Comparison of ENCODE assay signal across 16 cellular contexts in the genomic region with DNA sequence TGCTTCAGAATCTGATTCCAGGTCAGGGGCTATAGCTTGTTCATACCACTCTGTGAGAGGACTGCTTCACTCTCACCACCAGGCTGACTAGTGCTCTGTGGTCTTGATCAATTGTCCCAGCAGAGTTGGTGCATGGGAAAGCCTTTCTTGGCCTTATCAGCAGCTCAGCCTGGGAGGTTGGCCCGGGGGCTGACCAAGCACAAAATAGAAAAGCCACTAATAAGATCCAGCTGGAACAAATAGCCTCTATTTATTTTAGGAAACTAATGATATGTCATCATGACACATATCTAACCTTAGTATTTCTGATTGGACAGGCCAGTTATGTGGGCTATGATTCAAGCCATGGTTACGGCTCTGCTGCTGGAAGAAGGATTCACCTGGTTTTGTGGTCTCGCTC.
DNase-seq lines count a peak whose midpoint lies in the region; ATAC-seq, FAIRE-seq and TF ChIP-seq lines count a peak whose summit lies in the region.
"Had no signal": no experiment of that assay in that cellular context is flagged by ENCODE, and none has a peak within 500 bp of the region (broad histone marks: within the 10 kb centered on the region; RNA-seq: fewer than 3 reads in every experiment).

No MANE protein-coding gene starts in this region.

- no peak overlapping the region for H3K18ac ChIP-seq in mesendoderm (ENCODE audit: low read length)

- no peak overlapping the region for H3K23ac ChIP-seq in mesendoderm (ENCODE audit: low read length)

- H4K8ac ChIP-seq in mesendoderm (ENCODE audit: low read depth, low read length) = no peak overlapping the region

- FAIRE-seq in endometrium (lab: Jason Lieb, UNC) = peak; percentile 57
- FAIRE-seq: GM12878 had no signal

- no peak overlapping the region for H2BK15ac ChIP-seq in mesendoderm (replicated peaks; ENCODE audit: low read depth)

- peaks cover 12% of the 10 kb centered on the region for H3K27me3 Mint-ChIP-seq in activated T-helper 17 cell treated with anti-CD3 and anti-CD28 coated beads, Interleukin-2, amount 50 U/mL, for 72 hours

- H3K4me3 Mint-ChIP-seq in activated T-helper 17 cell treated with anti-CD3 and anti-CD28 coated beads, Interleukin-2, amount 50 U/mL, for 72 hours = no peak overlapping the region
- H3K4me3 Mint-ChIP-seq: CD8-positive, alpha-beta T cell had no signal

- H2BK120ac ChIP-seq in mesendoderm (ENCODE audit: low read depth, low read length) = no peak overlapping the region

- no peak overlapping the region for H3K4me3 ChIP-seq in BJ (ENCODE audit: low read depth, low read length)
- H3K4me3 ChIP-seq in PC-3 (ENCODE audit: low read length) = no peak overlapping the region
- H3K4me3 ChIP-seq in mesendoderm (ENCODE audit: low read length) = no peak overlapping the region
- H3K4me3 ChIP-seq: GM12878, right lobe of liver had no signal

- no peaks in the 10 kb centered on the region for H3K9me2 ChIP-seq in PC-3 (replicated peaks; ENCODE audit: low read length)

- DNase-seq in BJ (ENCODE audit: low read depth) (peak; percentile 69), PC-3 (peak; percentile 96), mesendoderm (peak; percentile 11), T-helper 9 cell (no peak), superior temporal gyrus (ENCODE audit: extremely low spot score) (no peak)
- DNase-seq: activated CD4-positive, alpha-beta T cell treated with anti-CD3 and anti-CD28 coated beads, Interleukin-2, amount 50 U/mL, for 1 hour; activated naive CD4-positive, alpha-beta T cell; CD8-positive, alpha-beta T cell; MV-4-11; NCI-H526; right lobe of liver; trophoblast cell had no signal

- H3K56ac ChIP-seq in mesendoderm (ENCODE audit: low read length) = no peak overlapping the region

- H3K4me2 ChIP-seq in PC-3 (ENCODE audit: low read length) (peak overlapping the region; percentile 33), mesendoderm (ENCODE audit: low read length) (no peak overlapping the region)

- WGBS in mesendoderm (ENCODE audit: extremely low coverage, insufficient coverage, low lambda C conversion rate) = no CpG with 5 or more reads among the region's 3 CpGs

- ATAC-seq in PC-3 (peak; percentile 90), GM21360 (IDR thresholded peaks at IDR 0.05; ENCODE audit: unreplicated experiment) (no peak)
- ATAC-seq in activated T-helper 17 cell treated with anti-CD3 and anti-CD28 coated beads, Interleukin-2, amount 50 U/mL, for 72 hours (replicated peaks) = no peak
- ATAC-seq: CD8-positive, alpha-beta T cell; GM12878; right lobe of liver had no signal

- H3K9me3 Mint-ChIP-seq in activated T-helper 17 cell treated with anti-CD3 and anti-CD28 coated beads, Interleukin-2, amount 50 U/mL, for 72 hours = peaks cover 3% of the 10 kb centered on the region
- H3K9me3 Mint-ChIP-seq: CD8-positive, alpha-beta T cell had no signal

- H2BK5ac ChIP-seq in mesendoderm (ENCODE audit: low read length) = no peak overlapping the region

- no peak overlapping the region for H4K5ac ChIP-seq in mesendoderm (ENCODE audit: low read length)

- H3K9ac ChIP-seq in PC-3 (ENCODE audit: low read length) (peak overlapping the region; percentile 28; the same call in 1 of the 2 replicates), mesendoderm (ENCODE audit: low read length) (no peak overlapping the region)

- H3K4ac ChIP-seq in mesendoderm (ENCODE audit: low read depth, low read length) = no peak overlapping the region

- no peak overlapping the region for H2AFZ ChIP-seq in PC-3 (ENCODE audit: low read length)

- no peaks in the 10 kb centered on the region for H3K9me3 ChIP-seq in PC-3 (ENCODE audit: low read length)
- H3K9me3 ChIP-seq: right lobe of liver had no signal

- intact Hi-C loops in PC-3 (cut with micrococcal nuclease) = no loop called here

- POLR2A ChIA-PET in BJ (lab: Charles Lee) = no interaction called here
- POLR2A ChIA-PET in PC-3 (lab: Charles Lee; ENCODE audit: unreplicated experiment) = no interaction called here

- H3K27ac Mint-ChIP-seq in activated T-helper 17 cell treated with anti-CD3 and anti-CD28 coated beads, Interleukin-2, amount 50 U/mL, for 72 hours = no peak overlapping the region
- H3K27ac Mint-ChIP-seq: CD8-positive, alpha-beta T cell had no signal

- H3K4me1 Mint-ChIP-seq in activated T-helper 17 cell treated with anti-CD3 and anti-CD28 coated beads, Interleukin-2, amount 50 U/mL, for 72 hours = no peaks in the 10 kb centered on the region

- no peaks in the 10 kb centered on the region for H3K36me3 Mint-ChIP-seq in activated T-helper 17 cell treated with anti-CD3 and anti-CD28 coated beads, Interleukin-2, amount 50 U/mL, for 72 hours (ENCODE audit: low read depth)
- H3K36me3 Mint-ChIP-seq: CD8-positive, alpha-beta T cell had no signal

- H3F3A ChIP-seq in PC-3 (ENCODE audit: low read length, unreplicated experiment) = no peaks in the 10 kb centered on the region

- no peak overlapping the region for H2AK5ac ChIP-seq in mesendoderm (ENCODE audit: low read length)

- TF ChIP-seq CTCF in BJ (IDR thresholded peaks at IDR 0.05; ENCODE audit: insufficient read depth, low read depth, low read length) (peak; percentile 18; the same call in 1 of the 2 replicates), PC-3 (conservative IDR thresholded peaks at IDR 0.05; ENCODE audit: low read depth, low read length) (peak; percentile 64)

- H3K36me3 ChIP-seq in BJ (ENCODE audit: control insufficient read depth, insufficient read depth, low read length) (no peaks in the 10 kb centered on the region), PC-3 (ENCODE audit: low read depth, low read length) (no peaks in the 10 kb centered on the region), mesendoderm (ENCODE audit: control insufficient read depth, insufficient read depth, low read length) (no peaks in the 10 kb centered on the region)
- H3K36me3 ChIP-seq: right lobe of liver had no signal

- H3K79me2 ChIP-seq in PC-3 (ENCODE audit: low read length) = no peaks in the 10 kb centered on the region
- H3K79me2 ChIP-seq in mesendoderm (ENCODE audit: control insufficient read depth, insufficient read depth, low read length) = no peaks in the 10 kb centered on the region

- no TSS peak for BruUV-seq in PC-3 (replicated peaks; lab: Mats Ljungman, UMichigan)

- H3K27ac ChIP-seq in PC-3 (ENCODE audit: low read length) (peak overlapping the region; percentile 92), mesendoderm (ENCODE audit: low read depth, low read length) (no peak overlapping the region)
- H3K27ac ChIP-seq: right lobe of liver had no signal

- no peaks in the 10 kb centered on the region for H3K79me1 ChIP-seq in mesendoderm (ENCODE audit: low read length)

- H3K27me3 ChIP-seq in BJ (ENCODE audit: control insufficient read depth, insufficient read depth, low read length) = no peaks in the 10 kb centered on the region
- H3K27me3 ChIP-seq in PC-3 (ENCODE audit: low read length) = no peaks in the 10 kb centered on the region
- H3K27me3 ChIP-seq in mesendoderm (ENCODE audit: insufficient read depth, low read length, poor library complexity) = no peaks in the 10 kb centered on the region
- H3K27me3 ChIP-seq: right lobe of liver had no signal

- CTCF ChIA-PET in BJ (lab: Yijun Ruan, JAX) (interaction anchor here (0.8 to 1.4 kb wide), 2 partner anchors 14 to 31 kb away, joined by 3 to 4 read pairs; no protein-coding TSS in a partner anchor), PC-3 (lab: Charles Lee) (interaction anchor here (1.1 kb wide), 1 partner anchor 26 kb away, joined by 3 read pairs; no protein-coding TSS in a partner anchor)

- H3K4me1 ChIP-seq in PC-3 (ENCODE audit: insufficient read depth, low read length) (peaks cover 24% of the 10 kb centered on the region), mesendoderm (ENCODE audit: control insufficient read depth, low read depth, low read length) (no peaks in the 10 kb centered on the region)
- H3K4me1 ChIP-seq: right lobe of liver had no signal

- no peaks in the 10 kb centered on the region for H4K20me1 ChIP-seq in PC-3 (ENCODE audit: low read length)

Comparison
In these comparisons a context has a peak if more than half of its experiments do, and no peak if none do; other contexts are left out.
1. DNase-seq: peak in BJ (single experiment), PC-3 (single experiment) and mesendoderm (single experiment); none in T-helper 9 cell (single experiment) and superior temporal gyrus (single experiment).